18 cellular contexts compared by ENCODE assay signal in the genomic region with DNA sequence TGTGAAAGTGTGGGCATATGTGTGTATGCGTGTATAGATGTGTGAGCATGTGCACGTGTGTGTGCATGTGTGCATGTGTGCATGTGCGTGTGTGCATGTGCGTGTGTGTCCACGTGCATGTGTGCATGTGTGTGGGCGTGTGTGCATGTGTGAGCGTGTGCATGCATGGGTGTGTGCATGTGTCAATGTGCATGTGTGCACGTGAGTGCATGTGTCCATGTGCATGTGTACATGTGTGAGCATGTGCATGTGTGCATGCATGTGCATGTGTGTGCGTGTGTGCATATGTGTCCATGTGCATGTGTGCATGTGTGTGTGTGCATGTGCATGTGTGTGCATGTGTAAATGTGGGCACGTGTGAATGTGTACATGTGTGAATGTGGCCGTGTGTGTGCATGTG.
"Had no signal": no experiment of that assay in that cellular context is flagged by ENCODE, and none has a peak within 500 bp of the region (broad histone marks: within the 10 kb centered on the region; RNA-seq: fewer than 3 reads in every experiment).

No MANE protein-coding gene starts in this region.

- H3K27ac Mint-ChIP-seq: endodermal cell had no signal

- DNase-seq: colonic mucosa; dermis blood vessel endothelial cell; effector CD4-positive, alpha-beta T cell; endodermal cell; gastrocnemius medialis; islet precursor cell; mammary epithelial cell; naive thymus-derived CD4-positive, alpha-beta T cell; nucleus accumbens; ovary; small intestine; stimulated activated CD4-positive, alpha-beta T cell treated with anti-CD3 and anti-CD28 coated beads, Interleukin-12 subunit alpha, Interleukin-12 subunit beta, amount 100 ng/mL, for 4 hours; stimulated activated naive CD4-positive, alpha-beta T cell treated with Interleukin-2 at 50 U/mL for 16 hours; testis had no signal

- H3K27me3 ChIP-seq: colonic mucosa, ovary, right atrium auricular region, testis, tibial nerve had no signal

- H3K4me1 ChIP-seq: colonic mucosa, gastrocnemius medialis, right atrium auricular region had no signal

- H3K27ac ChIP-seq: colonic mucosa, gastrocnemius medialis, ovary, right atrium auricular region, testis, tibial nerve had no signal

- FAIRE-seq: small intestine had no signal

- H3K36me3 Mint-ChIP-seq: naive thymus-derived CD4-positive, alpha-beta T cell had no signal

- H3K9me3 ChIP-seq: colonic mucosa, gastrocnemius medialis, ovary, right atrium auricular region, testis, tibial nerve had no signal

- H3K36me3 ChIP-seq: colonic mucosa, gastrocnemius medialis, ovary, right atrium auricular region, tibial nerve had no signal

- H3K4me3 Mint-ChIP-seq: endodermal cell had no signal

- ATAC-seq: esophagus mucosa, gastrocnemius medialis, left lobe of liver had no signal

- H3K4me3 ChIP-seq: colonic mucosa, gastrocnemius medialis, ovary, right atrium auricular region, testis, tibial nerve had no signal
